ENCODE assay signal across 10 cellular contexts in genomic region chr17:80453126-80453979, GRCh38. TPM values are rescaled to one million over a fixed set of nuclear protein-coding genes. Genes with fewer than 3 reads are reported as not detected.
DNase-seq lines count a peak whose midpoint lies in the region; ATAC-seq and TF ChIP-seq lines count a peak whose summit lies in the region.
"Had no signal": no experiment of that assay in that cellular context is flagged by ENCODE, and none has a peak within 500 bp of the region (broad histone marks: within the 10 kb centered on the region; RNA-seq: fewer than 3 reads in every experiment).

No MANE protein-coding gene starts in this region.

- no peak for ATAC-seq in HG03135 (IDR thresholded peaks at IDR 0.05; ENCODE audit: unreplicated experiment)

- no peak for TF ChIP-seq EP300 in neural cell (conservative IDR thresholded peaks at IDR 0.05; ENCODE audit: poor library complexity, severe bottlenecking)

- H3F3A ChIP-seq in DOHH2 (ENCODE audit: control insufficient read depth, insufficient read depth) (0 out of 2 replicates have a peak, but pooled peaks cover 2% of the 10 kb centered on the region), MM.1S (ENCODE audit: insufficient read depth, low read length) (peaks cover 9% of the 10 kb centered on the region; the same call in 1 of the 2 replicates), neural cell (ENCODE audit: insufficient read depth, low read length, poor library complexity, severe bottlenecking) (no peaks in the 10 kb centered on the region)

- H3K27ac ChIP-seq in DOHH2 (ENCODE audit: low read depth, low read length) (no peak overlapping the region), MM.1S (ENCODE audit: low read length) (no peak overlapping the region), coronary artery (no peak overlapping the region), neural cell (ENCODE audit: low read length) (no peak overlapping the region)

- peaks cover 5% of the 10 kb centered on the region; the same call in 1 of the 2 replicates for H3K27me3 ChIP-seq in DOHH2 (ENCODE audit: control insufficient read depth, low read length)
- H3K27me3 ChIP-seq in MM.1S (replicated peaks; ENCODE audit: insufficient read depth, low read length), result peaks cover 81% of the 10 kb centered on the region
- H3K27me3 ChIP-seq in neural cell (ENCODE audit: insufficient read depth, low read depth, low read length), result no peaks in the 10 kb centered on the region
- H3K27me3 ChIP-seq: tibial artery had no signal

- TF ChIP-seq RAD21 in neural cell (conservative IDR thresholded peaks at IDR 0.05), result no peak

- H3K4me2 ChIP-seq in DOHH2 (ENCODE audit: low read length), result peak overlapping the region; percentile 91
- peak overlapping the region; percentile 98; the same call in 1 of the 2 replicates for H3K4me2 ChIP-seq in MM.1S (ENCODE audit: low read depth, low read length)
- H3K4me2 ChIP-seq in neural cell (ENCODE audit: low read length), result no peak overlapping the region

- H2AFZ ChIP-seq in MM.1S (ENCODE audit: low read length) (no peak overlapping the region), neural cell (ENCODE audit: low read depth, low read length) (no peak overlapping the region)

- DNase-seq in MM.1S (no peak), coronary artery (ENCODE audit: low spot score) (no peak), HK-2 (ENCODE audit: unreplicated experiment) (no peak), Ammon's horn (ENCODE audit: low spot score) (no peak), COLO829 (ENCODE audit: low spot score) (no peak)
- DNase-seq: NCI-H1105 treated with DMSO at 0.1 percent for 48 hours, tibial artery had no signal

- peak overlapping the region; percentile 88 for H3K4me3 ChIP-seq in DOHH2 (ENCODE audit: low read length)
- H3K4me3 ChIP-seq in MM.1S (ENCODE audit: low read length), result no peak overlapping the region
- H3K4me3 ChIP-seq in coronary artery, result peak overlapping the region; percentile 71
- peak overlapping the region; percentile 89 for H3K4me3 ChIP-seq in neural cell (ENCODE audit: low read length)

- H3K9me3 ChIP-seq in DOHH2 (ENCODE audit: control insufficient read depth, insufficient read depth, low read length), result no peaks in the 10 kb centered on the region
- no peaks in the 10 kb centered on the region for H3K9me3 ChIP-seq in MM.1S (replicated peaks; ENCODE audit: insufficient read depth, low read length)
- H3K9me3 ChIP-seq in neural cell (ENCODE audit: low read length), result no peaks in the 10 kb centered on the region
- H3K9me3 ChIP-seq: tibial artery had no signal

- TF ChIP-seq CTCF in DOHH2 (IDR thresholded peaks at IDR 0.05; ENCODE audit: low read depth, low read length, poor library complexity, severe bottlenecking) (no peak), MM.1S (IDR thresholded peaks at IDR 0.05; ENCODE audit: low read length) (no peak), coronary artery (IDR thresholded peaks at IDR 0.05) (no peak), neural cell (IDR thresholded peaks at IDR 0.05; ENCODE audit: poor library complexity, severe bottlenecking) (no peak)

- no peaks in the 10 kb centered on the region for H3K9me2 ChIP-seq in DOHH2 (replicated peaks; ENCODE audit: control insufficient read depth, low read length)
- no peaks in the 10 kb centered on the region for H3K9me2 ChIP-seq in MM.1S (replicated peaks; ENCODE audit: insufficient read depth, low read length)
- H3K9me2 ChIP-seq in neural cell (ENCODE audit: insufficient read depth, low read length), result no peaks in the 10 kb centered on the region

- H3K36me3 ChIP-seq in DOHH2 (ENCODE audit: control insufficient read depth, low read length), result peaks cover 2% of the 10 kb centered on the region; the same call in 1 of the 2 replicates
- H3K36me3 ChIP-seq in MM.1S (replicated peaks; ENCODE audit: insufficient read depth, low read length), result no peaks in the 10 kb centered on the region
- no peaks in the 10 kb centered on the region for H3K36me3 ChIP-seq in neural cell (ENCODE audit: insufficient read depth, low read length)
- H3K36me3 ChIP-seq: tibial artery had no signal

- H3K9ac ChIP-seq in MM.1S (ENCODE audit: low read length) (no peak overlapping the region), neural cell (ENCODE audit: low read length) (no peak overlapping the region)

- H3K4me1 ChIP-seq in DOHH2 (ENCODE audit: control insufficient read depth, low read length) (peaks cover 19% of the 10 kb centered on the region), MM.1S (ENCODE audit: low read length) (peaks cover 16% of the 10 kb centered on the region)

- H3K79me2 ChIP-seq in DOHH2 (ENCODE audit: control insufficient read depth, low read length) (0 out of 2 replicates have a peak, but pooled peaks cover 3% of the 10 kb centered on the region), MM.1S (ENCODE audit: low read length) (no peaks in the 10 kb centered on the region), neural cell (replicated peaks; ENCODE audit: insufficient read depth, low read length) (no peaks in the 10 kb centered on the region)

- H4K20me1 ChIP-seq in DOHH2 (ENCODE audit: control insufficient read depth, insufficient read depth, low read depth, low read length) (no peaks in the 10 kb centered on the region), MM.1S (ENCODE audit: insufficient read depth, low read length) (no peaks in the 10 kb centered on the region), neural cell (ENCODE audit: insufficient read depth) (no peaks in the 10 kb centered on the region)

TF ChIP-seq in neural cell, 6 proteins besides CTCF, POLR2A, EP300 and RAD21:
- TF ChIP-seq MXI1 (conservative IDR thresholded peaks at IDR 0.05; ENCODE audit: poor library complexity, severe bottlenecking), result no peak
- no peak for TF ChIP-seq SMC3 (conservative IDR thresholded peaks at IDR 0.05; ENCODE audit: poor library complexity)
- TF ChIP-seq TAF1 (IDR thresholded peaks at IDR 0.05; ENCODE audit: low read depth), result no peak
- TF ChIP-seq REST (IDR thresholded peaks at IDR 0.05; ENCODE audit: borderline replicate concordance), result no peak
- no peak for TF ChIP-seq POLR2AphosphoS5 (IDR thresholded peaks at IDR 0.05)
- TF ChIP-seq EZH2 (IDR thresholded peaks at IDR 0.05; ENCODE audit: borderline replicate concordance, insufficient read depth, low read length, poor library complexity, severe bottlenecking), result no peak

RNA-seq across cellular contexts. Expression of gene NPTX1, which starts 23.1 kb away (rescaled TPM):
- polyA plus RNA-seq in neural cell, result 0.22 and 0.56 TPM in 2 replicates
- polyA minus RNA-seq in neural cell, result 0.97 and 1.2 TPM in 2 replicates

RNA-seq across cellular contexts. Expression of gene ENDOV, which starts 38.4 kb away (rescaled TPM):
- 31.2 and 40.6 TPM in 2 replicates for polyA plus RNA-seq in neural cell
- polyA minus RNA-seq in neural cell, result 25.8 and 33.1 TPM in 2 replicates
